In the genomic region with DNA sequence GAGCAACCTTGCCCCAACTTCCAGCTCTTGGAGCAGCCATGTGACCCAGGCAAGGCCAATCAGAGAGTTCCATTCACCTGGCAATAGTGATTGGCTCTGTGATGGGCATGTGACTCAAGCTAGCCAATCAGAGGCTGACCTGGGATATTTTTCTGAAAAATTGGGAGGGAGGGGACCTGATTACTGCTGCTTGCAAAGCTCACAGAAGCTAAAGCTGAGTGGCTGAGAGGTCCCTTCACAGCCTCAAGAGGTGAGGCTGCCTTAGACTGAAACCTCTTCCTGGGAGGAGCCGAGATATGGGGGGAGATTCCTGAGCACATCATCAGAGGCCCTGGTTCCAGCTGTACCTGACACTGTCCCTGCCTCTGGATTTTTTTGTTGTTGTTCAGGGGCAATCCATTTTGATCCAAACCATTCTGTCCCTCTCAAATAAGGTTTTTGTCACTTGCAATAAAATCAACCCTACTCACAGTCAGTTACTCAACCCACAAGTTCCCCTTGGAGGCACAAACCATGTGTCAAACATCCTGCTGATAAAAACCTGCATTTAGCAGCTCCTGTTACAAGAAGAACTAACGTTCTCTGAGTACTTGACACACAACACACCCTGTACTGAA, we compare ENCODE assay signal across 10 cellular contexts. TPM values are rescaled to one million over a fixed set of nuclear protein-coding genes. Genes with fewer than 3 reads are reported as not detected.
DNase-seq lines count a peak whose midpoint lies in the region; ATAC-seq and TF ChIP-seq lines count a peak whose summit lies in the region.
"Had no signal": no experiment of that assay in that cellular context is flagged by ENCODE, and none has a peak within 500 bp of the region (broad histone marks: within the 10 kb centered on the region; RNA-seq: fewer than 3 reads in every experiment).

No MANE protein-coding gene starts in this region.

- H3K9me3 Mint-ChIP-seq in activated CD8-positive, alpha-beta T cell treated with anti-CD3 and anti-CD28 coated beads, Interleukin-2, amount 10 ng/mL, durations not matched to agents 7 days and 5 days (ENCODE audit: insufficient read depth), result no peaks in the 10 kb centered on the region
- H3K9me3 Mint-ChIP-seq in natural killer cell treated with Interleukin-12 subunit alpha and Interleukin-12 subunit beta and Interleukin-15 and Interleukin-18, amount 100 ng/mL, for 72 hours, result no peaks in the 10 kb centered on the region

- no peaks in the 10 kb centered on the region for H3K4me1 ChIP-seq in psoas muscle
- H3K4me1 ChIP-seq in vagina, result no peaks in the 10 kb centered on the region

- no peak overlapping the region for H3K4me3 Mint-ChIP-seq in activated CD8-positive, alpha-beta T cell treated with anti-CD3 and anti-CD28 coated beads, Interleukin-2, amount 10 ng/mL, durations not matched to agents 7 days and 5 days
- H3K4me3 Mint-ChIP-seq in natural killer cell treated with Interleukin-12 subunit alpha and Interleukin-12 subunit beta and Interleukin-15 and Interleukin-18, amount 100 ng/mL, for 72 hours, result peak overlapping the region; percentile 77

- no peaks in the 10 kb centered on the region for H3K36me3 ChIP-seq in psoas muscle (ENCODE audit: insufficient read depth in 1 of 2, low read depth in 1 of 2)
- no peaks in the 10 kb centered on the region for H3K36me3 ChIP-seq in vagina

- TF ChIP-seq CTCF in NB4 (IDR thresholded peaks at IDR 0.05; ENCODE audit: low read depth, low read length) (no peak), psoas muscle (IDR thresholded peaks at IDR 0.05) (no peak), vagina (IDR thresholded peaks at IDR 0.05) (no peak)

- H3K4me3 ChIP-seq in NB4 (ENCODE audit: low read depth, low read length), result no peak overlapping the region
- no peak overlapping the region for H3K4me3 ChIP-seq in psoas muscle
- H3K4me3 ChIP-seq in vagina, result no peak overlapping the region
- H3K4me3 ChIP-seq: mucosa of descending colon had no signal

- CTCF ChIA-PET in activated CD8-positive, alpha-beta T cell treated with anti-CD3 and anti-CD28 coated beads, Interleukin-2, amount 10 ng/mL, durations not matched to agents 7 days and 5 days (lab: Charles Lee), result interaction anchor here (0.7 to 2.5 kb wide), 6 partner anchors 16 to 127 kb away, joined by 3 to 13 read pairs (median 4); partner anchors contain the start of genes FAM32A, HSH2D and RAB8A

- peaks cover 17% of the 10 kb centered on the region for H3K4me1 Mint-ChIP-seq in activated CD8-positive, alpha-beta T cell treated with anti-CD3 and anti-CD28 coated beads, Interleukin-2, amount 10 ng/mL, durations not matched to agents 7 days and 5 days (ENCODE audit: low read depth)
- H3K4me1 Mint-ChIP-seq in natural killer cell treated with Interleukin-12 subunit alpha and Interleukin-12 subunit beta and Interleukin-15 and Interleukin-18, amount 100 ng/mL, for 72 hours (ENCODE audit: low read depth in 2 of 2), result peaks cover 34 to 37% of the 10 kb centered on the region in 2 donors

- H3K27ac ChIP-seq in psoas muscle (no peak overlapping the region), vagina (no peak overlapping the region)

- intact Hi-C loops in psoas muscle (cut with DNase I) (no loop called here), vagina (cut with DNase I) (no loop called here)

- no peaks in the 10 kb centered on the region for H3K27me3 Mint-ChIP-seq in activated CD8-positive, alpha-beta T cell treated with anti-CD3 and anti-CD28 coated beads, Interleukin-2, amount 10 ng/mL, durations not matched to agents 7 days and 5 days (ENCODE audit: low read depth)
- no peaks in the 10 kb centered on the region for H3K27me3 Mint-ChIP-seq in natural killer cell treated with Interleukin-12 subunit alpha and Interleukin-12 subunit beta and Interleukin-15 and Interleukin-18, amount 100 ng/mL, for 72 hours

- TF ChIP-seq POLR2A in NB4 (IDR thresholded peaks at IDR 0.05; ENCODE audit: extremely low read depth, insufficient read length) (no peak), vagina (IDR thresholded peaks at IDR 0.05) (no peak)

- H3K9me3 ChIP-seq in psoas muscle, result no peaks in the 10 kb centered on the region
- H3K9me3 ChIP-seq in vagina, result no peaks in the 10 kb centered on the region
- H3K9me3 ChIP-seq: mucosa of descending colon had no signal

- peak overlapping the region; percentile 72 for H3K27ac Mint-ChIP-seq in activated CD8-positive, alpha-beta T cell treated with anti-CD3 and anti-CD28 coated beads, Interleukin-2, amount 10 ng/mL, durations not matched to agents 7 days and 5 days
- peak overlapping the region; percentile 87 to 94 for H3K27ac Mint-ChIP-seq in natural killer cell treated with Interleukin-12 subunit alpha and Interleukin-12 subunit beta and Interleukin-15 and Interleukin-18, amount 100 ng/mL, for 72 hours

- peak; percentile 49 for ATAC-seq in activated CD8-positive, alpha-beta T cell treated with anti-CD3 and anti-CD28 coated beads, Interleukin-2, amount 10 ng/mL, durations not matched to agents 7 days and 5 days
- ATAC-seq in natural killer cell treated with Interleukin-12 subunit alpha and Interleukin-12 subunit beta and Interleukin-15 and Interleukin-18, amount 100 ng/mL, for 72 hours, result peak; percentile 81 to 83
- ATAC-seq in psoas muscle, result no peak
- ATAC-seq: mucosa of descending colon had no signal

- H3K27me3 ChIP-seq in psoas muscle (ENCODE audit: insufficient read depth in 3 of 3, low read length in 2 of 3) (peaks cover 0 to 3% (median 0%) of the 10 kb centered on the region in 3 donors), vagina (no peaks in the 10 kb centered on the region)

- POLR2A ChIA-PET in activated CD8-positive, alpha-beta T cell treated with anti-CD3 and anti-CD28 coated beads, Interleukin-2, amount 10 ng/mL, durations not matched to agents 7 days and 5 days (lab: Charles Lee), result interaction anchor here (0.8 to 2.4 kb wide), 7 partner anchors 9 to 94 kb away, joined by 3 to 9 read pairs (median 3); partner anchors contain the start of genes FAM32A and HSH2D

- peaks cover 6% of the 10 kb centered on the region for H3K36me3 Mint-ChIP-seq in activated CD8-positive, alpha-beta T cell treated with anti-CD3 and anti-CD28 coated beads, Interleukin-2, amount 10 ng/mL, durations not matched to agents 7 days and 5 days (ENCODE audit: low read depth)
- no peaks in the 10 kb centered on the region for H3K36me3 Mint-ChIP-seq in natural killer cell treated with Interleukin-12 subunit alpha and Interleukin-12 subunit beta and Interleukin-15 and Interleukin-18, amount 100 ng/mL, for 72 hours

- WGBS in psoas muscle, 3 donors, result 52 to 56% (median 53%) methylated on average over 2 of the region's 2 CpGs

- DNase-seq in activated CD4-positive, CD25-positive, alpha-beta regulatory T cell treated with anti-CD3 and anti-CD28 coated beads, Interleukin-2, amount 50 U/mL, for 72 hours, result peak; percentile 50
- DNase-seq in activated CD4-positive, CD25-positive, alpha-beta regulatory T cell (lab: John Stamatoyannopoulos, UW), result no peak
- DNase-seq in NB4 (ENCODE audit: low read depth) (peak; percentile 92), psoas muscle (no peak), vagina (ENCODE audit: extremely low spot score in 2 of 2) (no peak)
- no peak for DNase-seq in activated CD8-positive, alpha-beta T cell treated with anti-CD3 and anti-CD28 coated beads, Interleukin-2, amount 10 ng/mL, durations not matched to agents 7 days and 5 days
- DNase-seq in natural killer cell treated with Interleukin-12 subunit alpha and Interleukin-12 subunit beta and Interleukin-15 and Interleukin-18, amount 100 ng/mL, for 72 hours (ENCODE audit: low spot score), result peak; percentile 67
- no peak for DNase-seq in activated CD8-positive, alpha-beta memory T cell treated with anti-CD3 and anti-CD28 coated beads for 24 hours
- DNase-seq: activated CD4-positive, alpha-beta T cell treated with anti-CD3 and anti-CD28 coated beads for 1 hour; mucosa of descending colon had no signal

RNA-seq across cellular contexts. Expression of gene CIB3, which starts 4.8 kb away (rescaled TPM):
- total RNA-seq in activated CD8-positive, alpha-beta T cell treated with anti-CD3 and anti-CD28 coated beads, Interleukin-2, amount 10 ng/mL, durations not matched to agents 7 days and 5 days, result not detected
- 1 to 10 TPM in 1 of 2 donors, not detected in 1; 1.4 TPM for total RNA-seq in natural killer cell treated with Interleukin-12 subunit alpha and Interleukin-12 subunit beta and Interleukin-15 and Interleukin-18, amount 100 ng/mL, for 72 hours
- total RNA-seq in psoas muscle (not detected), vagina (not detected)
- not detected for polyA plus RNA-seq in psoas muscle
- total RNA-seq: mucosa of descending colon had no signal

RNA-seq across cellular contexts. Expression of gene FAM32A, which starts 16.6 kb away (rescaled TPM):
- 10 to 100 TPM; 65.8 to 69.4 TPM for total RNA-seq in activated CD8-positive, alpha-beta T cell treated with anti-CD3 and anti-CD28 coated beads, Interleukin-2, amount 10 ng/mL, durations not matched to agents 7 days and 5 days
- 10 to 100 TPM; 46.7 to 60.8 TPM for total RNA-seq in natural killer cell treated with Interleukin-12 subunit alpha and Interleukin-12 subunit beta and Interleukin-15 and Interleukin-18, amount 100 ng/mL, for 72 hours
- total RNA-seq in psoas muscle (10 to 100 TPM; 26.3 to 44.2 (median 30.8) TPM), vagina (57.2 TPM)
- polyA plus RNA-seq in psoas muscle, result 100 to 1,000 TPM in 1 of 3 donors, 10 to 100 TPM in 2; 49.3 to 133 (median 75.7) TPM

RNA-seq across cellular contexts. Expression of gene HSH2D, which starts 25.1 kb away (rescaled TPM):
- total RNA-seq in activated CD8-positive, alpha-beta T cell treated with anti-CD3 and anti-CD28 coated beads, Interleukin-2, amount 10 ng/mL, durations not matched to agents 7 days and 5 days, result 10 to 100 TPM; 83.6 to 84.3 TPM
- 100 to 1,000 TPM; 135 to 188 TPM for total RNA-seq in natural killer cell treated with Interleukin-12 subunit alpha and Interleukin-12 subunit beta and Interleukin-15 and Interleukin-18, amount 100 ng/mL, for 72 hours
- total RNA-seq in psoas muscle (under 1 TPM in 3 of 4 donors, not detected in 1; 0.12 to 0.30 (median 0.17) TPM), vagina (0.74 TPM)
- under 1 TPM in 2 of 3 donors, not detected in 1; 0.10 to 0.12 TPM for polyA plus RNA-seq in psoas muscle

RNA-seq across cellular contexts. Expression of gene AP1M1, which starts 29.1 kb away (rescaled TPM):
- total RNA-seq in activated CD8-positive, alpha-beta T cell treated with anti-CD3 and anti-CD28 coated beads, Interleukin-2, amount 10 ng/mL, durations not matched to agents 7 days and 5 days, result 100 to 1,000 TPM; 184 to 186 TPM
- 100 to 1,000 TPM; 115 to 145 TPM for total RNA-seq in natural killer cell treated with Interleukin-12 subunit alpha and Interleukin-12 subunit beta and Interleukin-15 and Interleukin-18, amount 100 ng/mL, for 72 hours
- total RNA-seq in psoas muscle (10 to 100 TPM; 40.5 to 51.5 (median 45.2) TPM), vagina (84.5 TPM)
- 100 to 1,000 TPM in 1 of 3 donors, 10 to 100 TPM in 2; 51.0 to 102 (median 57.7) TPM for polyA plus RNA-seq in psoas muscle

RNA-seq across cellular contexts. Expression of gene RAB8A, which starts 56.9 kb away (rescaled TPM):
- 100 to 1,000 TPM; 156 to 167 TPM for total RNA-seq in activated CD8-positive, alpha-beta T cell treated with anti-CD3 and anti-CD28 coated beads, Interleukin-2, amount 10 ng/mL, durations not matched to agents 7 days and 5 days
- total RNA-seq in natural killer cell treated with Interleukin-12 subunit alpha and Interleukin-12 subunit beta and Interleukin-15 and Interleukin-18, amount 100 ng/mL, for 72 hours, result 100 to 1,000 TPM; 166 to 260 TPM
- 10 to 100 TPM in 1 of 4 donors, 1 to 10 TPM in 3; 8.0 to 12.4 (median 8.9) TPM for total RNA-seq in psoas muscle
- 10 to 100 TPM in 1 of 3 donors, 1 to 10 TPM in 2; 7.1 to 13.0 (median 7.4) TPM for polyA plus RNA-seq in psoas muscle
- 30.4 TPM for total RNA-seq in vagina

Comparison
In these comparisons a context has a peak if more than half of its experiments do, and no peak if none do; other contexts are left out.
1. DNase-seq: peak in activated CD4-positive, CD25-positive, alpha-beta regulatory T cell treated with anti-CD3 and anti-CD28 coated beads, Interleukin-2, amount 50 U/mL, for 72 hours (single experiment), NB4 (single experiment) and natural killer cell treated with Interleukin-12 subunit alpha and Interleukin-12 subunit beta and Interleukin-15 and Interleukin-18, amount 100 ng/mL, for 72 hours (single experiment); none in activated CD4-positive, CD25-positive, alpha-beta regulatory T cell (0 of 4), activated CD8-positive, alpha-beta T cell treated with anti-CD3 and anti-CD28 coated beads, Interleukin-2, amount 10 ng/mL, durations not matched to agents 7 days and 5 days (single experiment), psoas muscle (0 of 2), activated CD8-positive, alpha-beta memory T cell treated with anti-CD3 and anti-CD28 coated beads for 24 hours (single experiment) and vagina (0 of 2).
2. ATAC-seq: peak in activated CD8-positive, alpha-beta T cell treated with anti-CD3 and anti-CD28 coated beads, Interleukin-2, amount 10 ng/mL, durations not matched to agents 7 days and 5 days (single experiment) and natural killer cell treated with Interleukin-12 subunit alpha and Interleukin-12 subunit beta and Interleukin-15 and Interleukin-18, amount 100 ng/mL, for 72 hours (2 of 2); none in psoas muscle (0 of 4).
3. RNA of gene HSH2D, which starts 25.1 kb away (total RNA-seq): 135 to 188 TPM in natural killer cell treated with Interleukin-12 subunit alpha and Interleukin-12 subunit beta and Interleukin-15 and Interleukin-18, amount 100 ng/mL, for 72 hours and 83.6 to 84.3 TPM in activated CD8-positive, alpha-beta T cell treated with anti-CD3 and anti-CD28 coated beads, Interleukin-2, amount 10 ng/mL, durations not matched to agents 7 days and 5 days; 0.74 TPM in vagina (single experiment) and 0.12 to 0.30 TPM in psoas muscle; every median in the first group is over 10 times any median in the second.